Comparison of ENCODE assay signal across 1 cellular context in genomic region chr3:172512363-172512762, GRCh38.
TF ChIP-seq lines count a peak whose summit lies in the region.

No MANE protein-coding gene starts in this region.

TF ChIP-seq in K562, 482 proteins besides CTCF, POLR2A, EP300 and RAD21 (continued from another document and continues in another):
- TF ChIP-seq, protein P1, sequence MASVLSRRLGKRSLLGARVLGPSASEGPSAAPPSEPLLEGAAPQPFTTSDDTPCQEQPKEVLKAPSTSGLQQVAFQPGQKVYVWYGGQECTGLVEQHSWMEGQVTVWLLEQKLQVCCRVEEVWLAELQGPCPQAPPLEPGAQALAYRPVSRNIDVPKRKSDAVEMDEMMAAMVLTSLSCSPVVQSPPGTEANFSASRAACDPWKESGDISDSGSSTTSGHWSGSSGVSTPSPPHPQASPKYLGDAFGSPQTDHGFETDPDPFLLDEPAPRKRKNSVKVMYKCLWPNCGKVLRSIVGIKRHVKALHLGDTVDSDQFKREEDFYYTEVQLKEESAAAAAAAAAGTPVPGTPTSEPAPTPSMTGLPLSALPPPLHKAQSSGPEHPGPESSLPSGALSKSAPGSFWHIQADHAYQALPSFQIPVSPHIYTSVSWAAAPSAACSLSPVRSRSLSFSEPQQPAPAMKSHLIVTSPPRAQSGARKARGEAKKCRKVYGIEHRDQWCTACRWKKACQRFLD (CRISPR knock-in tag; IDR thresholded peaks at IDR 0.05): peak; percentile 35; the same call in 1 of the 2 replicates
- TF ChIP-seq NFXL1 (CRISPR knock-in tag; IDR thresholded peaks at IDR 0.05) (no peak), RBM25 (IDR thresholded peaks at IDR 0.05; ENCODE audit: low read depth, low read length, severe bottlenecking) (no peak), CHD4 (IDR thresholded peaks at IDR 0.05; ENCODE audit: insufficient read depth, insufficient replicate concordance, low read depth, low read length, poor library complexity, severe bottlenecking) (no peak), GABPB2 (CRISPR knock-in tag; conservative IDR thresholded peaks at IDR 0.05) (no peak), ZNF318 (IDR thresholded peaks at IDR 0.05; ENCODE audit: borderline replicate concordance in 1 of 2, low read depth in 1 of 2) (no peak), PRMT5 (CRISPR knock-in tag; IDR thresholded peaks at IDR 0.05) (no peak), MTA3 (IDR thresholded peaks at IDR 0.05; ENCODE audit: borderline replicate concordance) (peak; percentile 69; the same call in 1 of the 2 replicates), MEIS2 (IDR thresholded peaks at IDR 0.05; ENCODE audit: partially characterized antibody) (no peak), MTA1 (IDR thresholded peaks at IDR 0.05; ENCODE audit: borderline replicate concordance) (peak; percentile 80; the same call in 1 of the 2 replicates), PHB (CRISPR knock-in tag; IDR thresholded peaks at IDR 0.05) (no peak), MXD1 (CRISPR knock-in tag; IDR thresholded peaks at IDR 0.05; ENCODE audit: borderline replicate concordance, poor library complexity, severe bottlenecking) (no peak), SUPT5H (IDR thresholded peaks at IDR 0.05) (no peak), U2AF1 (optimal IDR thresholded peaks at IDR 0.05; ENCODE audit: low read depth, low read length) (no peak), GABPB1 (CRISPR knock-in tag; IDR thresholded peaks at IDR 0.05) (no peak), ZNF766 (CRISPR knock-in tag; conservative IDR thresholded peaks at IDR 0.05) (0 out of 2 replicates have a peak, but pooled peaks have one; percentile 45), SMAD3 (CRISPR knock-in tag; conservative IDR thresholded peaks at IDR 0.05) (0 out of 2 replicates have a peak, but pooled peaks have one; percentile 12), POU5F1 (IDR thresholded peaks at IDR 0.05; ENCODE audit: borderline replicate concordance, low read depth, low read length, partially characterized antibody) (no peak), HLTF (IDR thresholded peaks at IDR 0.05) (no peak), TRIM24 (IDR thresholded peaks at IDR 0.05) (peak in 1 of 2 experiments; percentile 40; a peak in 1 of 4 replicates), ZNF217 (CRISPR knock-in tag; IDR thresholded peaks at IDR 0.05) (no peak), JUND (IDR thresholded peaks at IDR 0.05; ENCODE audit: borderline replicate concordance, low read depth, low read length) (peak; percentile 17), JUND (tag; IDR thresholded peaks at IDR 0.05; ENCODE audit: borderline replicate concordance, low read depth, low read length) (peak; percentile 66; the same call in 1 of the 3 replicates), NFRKB (IDR thresholded peaks at IDR 0.05; ENCODE audit: low read depth) (no peak), MTA2 (IDR thresholded peaks at IDR 0.05; ENCODE audit: low read depth) (no peak), ZNF174 (CRISPR knock-in tag; IDR thresholded peaks at IDR 0.05) (no peak), CBX8 (IDR thresholded peaks at IDR 0.05; ENCODE audit: borderline replicate concordance, extremely low read depth, low read depth, low read length, poor library complexity, severe bottlenecking) (no peak), ELF4 (CRISPR knock-in tag; IDR thresholded peaks at IDR 0.05) (peak; percentile 39; the same call in 1 of the 2 replicates), PHB2 (IDR thresholded peaks at IDR 0.05; ENCODE audit: low read depth) (no peak), SRSF1 (IDR thresholded peaks at IDR 0.05; ENCODE audit: low read depth, low read length) (no peak), GABPA (tag; conservative IDR thresholded peaks at IDR 0.05; ENCODE audit: low read depth) (peak; percentile 55), ZNF444 (CRISPR knock-in tag; IDR thresholded peaks at IDR 0.05) (no peak), MTF1 (CRISPR knock-in tag; IDR thresholded peaks at IDR 0.05; ENCODE audit: borderline replicate concordance) (no peak), GTF2E2 (tag; IDR thresholded peaks at IDR 0.05) (peak; percentile 44; the same call in 1 of the 2 replicates), CBFB (CRISPR knock-in tag; IDR thresholded peaks at IDR 0.05) (no peak), TCF3 (CRISPR knock-in tag; IDR thresholded peaks at IDR 0.05) (peak; percentile 42; the same call in 1 of the 2 replicates), SOX6 (IDR thresholded peaks at IDR 0.05) (peak; percentile 60; the same call in 1 of the 2 replicates), ETS1 (conservative IDR thresholded peaks at IDR 0.05; ENCODE audit: control insufficient read depth, low read depth, low read length) (no peak), DPF2 (IDR thresholded peaks at IDR 0.05) (peak; percentile 73), ATF7 (IDR thresholded peaks at IDR 0.05) (peak; percentile 47; the same call in 1 of the 2 replicates), NONO (IDR thresholded peaks at IDR 0.05; ENCODE audit: low read depth in 2 of 2, low read length in 1 of 2) (no peak), ZNF445 (CRISPR knock-in tag; IDR thresholded peaks at IDR 0.05; ENCODE audit: low read depth) (no peak), ZNF584 (CRISPR knock-in tag; IDR thresholded peaks at IDR 0.05; ENCODE audit: low read depth) (peak; percentile 87), STAG1 (CRISPR knock-in tag; IDR thresholded peaks at IDR 0.05; ENCODE audit: borderline replicate concordance) (no peak), TAF7 (tag; IDR thresholded peaks at IDR 0.05) (no peak), TEAD2 (tag; IDR thresholded peaks at IDR 0.05) (no peak)
- TF ChIP-seq, protein P2, sequence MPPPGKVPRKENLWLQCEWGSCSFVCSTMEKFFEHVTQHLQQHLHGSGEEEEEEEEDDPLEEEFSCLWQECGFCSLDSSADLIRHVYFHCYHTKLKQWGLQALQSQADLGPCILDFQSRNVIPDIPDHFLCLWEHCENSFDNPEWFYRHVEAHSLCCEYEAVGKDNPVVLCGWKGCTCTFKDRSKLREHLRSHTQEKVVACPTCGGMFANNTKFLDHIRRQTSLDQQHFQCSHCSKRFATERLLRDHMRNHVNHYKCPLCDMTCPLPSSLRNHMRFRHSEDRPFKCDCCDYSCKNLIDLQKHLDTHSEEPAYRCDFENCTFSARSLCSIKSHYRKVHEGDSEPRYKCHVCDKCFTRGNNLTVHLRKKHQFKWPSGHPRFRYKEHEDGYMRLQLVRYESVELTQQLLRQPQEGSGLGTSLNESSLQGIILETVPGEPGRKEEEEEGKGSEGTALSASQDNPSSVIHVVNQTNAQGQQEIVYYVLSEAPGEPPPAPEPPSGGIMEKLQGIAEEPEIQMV (tag; conservative IDR thresholded peaks at IDR 0.05; ENCODE audit: low read depth): no peak
- TF ChIP-seq, protein P3, sequence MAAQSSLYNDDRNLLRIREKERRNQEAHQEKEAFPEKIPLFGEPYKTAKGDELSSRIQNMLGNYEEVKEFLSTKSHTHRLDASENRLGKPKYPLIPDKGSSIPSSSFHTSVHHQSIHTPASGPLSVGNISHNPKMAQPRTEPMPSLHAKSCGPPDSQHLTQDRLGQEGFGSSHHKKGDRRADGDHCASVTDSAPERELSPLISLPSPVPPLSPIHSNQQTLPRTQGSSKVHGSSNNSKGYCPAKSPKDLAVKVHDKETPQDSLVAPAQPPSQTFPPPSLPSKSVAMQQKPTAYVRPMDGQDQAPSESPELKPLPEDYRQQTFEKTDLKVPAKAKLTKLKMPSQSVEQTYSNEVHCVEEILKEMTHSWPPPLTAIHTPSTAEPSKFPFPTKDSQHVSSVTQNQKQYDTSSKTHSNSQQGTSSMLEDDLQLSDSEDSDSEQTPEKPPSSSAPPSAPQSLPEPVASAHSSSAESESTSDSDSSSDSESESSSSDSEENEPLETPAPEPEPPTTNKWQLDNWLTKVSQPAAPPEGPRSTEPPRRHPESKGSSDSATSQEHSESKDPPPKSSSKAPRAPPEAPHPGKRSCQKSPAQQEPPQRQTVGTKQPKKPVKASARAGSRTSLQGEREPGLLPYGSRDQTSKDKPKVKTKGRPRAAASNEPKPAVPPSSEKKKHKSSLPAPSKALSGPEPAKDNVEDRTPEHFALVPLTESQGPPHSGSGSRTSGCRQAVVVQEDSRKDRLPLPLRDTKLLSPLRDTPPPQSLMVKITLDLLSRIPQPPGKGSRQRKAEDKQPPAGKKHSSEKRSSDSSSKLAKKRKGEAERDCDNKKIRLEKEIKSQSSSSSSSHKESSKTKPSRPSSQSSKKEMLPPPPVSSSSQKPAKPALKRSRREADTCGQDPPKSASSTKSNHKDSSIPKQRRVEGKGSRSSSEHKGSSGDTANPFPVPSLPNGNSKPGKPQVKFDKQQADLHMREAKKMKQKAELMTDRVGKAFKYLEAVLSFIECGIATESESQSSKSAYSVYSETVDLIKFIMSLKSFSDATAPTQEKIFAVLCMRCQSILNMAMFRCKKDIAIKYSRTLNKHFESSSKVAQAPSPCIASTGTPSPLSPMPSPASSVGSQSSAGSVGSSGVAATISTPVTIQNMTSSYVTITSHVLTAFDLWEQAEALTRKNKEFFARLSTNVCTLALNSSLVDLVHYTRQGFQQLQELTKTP (IDR thresholded peaks at IDR 0.05; ENCODE audit: low read depth in 1 of 2, partially characterized antibody in 2 of 2): peak in 1 of 2 experiments; percentile 47
- TF ChIP-seq, protein P4, sequence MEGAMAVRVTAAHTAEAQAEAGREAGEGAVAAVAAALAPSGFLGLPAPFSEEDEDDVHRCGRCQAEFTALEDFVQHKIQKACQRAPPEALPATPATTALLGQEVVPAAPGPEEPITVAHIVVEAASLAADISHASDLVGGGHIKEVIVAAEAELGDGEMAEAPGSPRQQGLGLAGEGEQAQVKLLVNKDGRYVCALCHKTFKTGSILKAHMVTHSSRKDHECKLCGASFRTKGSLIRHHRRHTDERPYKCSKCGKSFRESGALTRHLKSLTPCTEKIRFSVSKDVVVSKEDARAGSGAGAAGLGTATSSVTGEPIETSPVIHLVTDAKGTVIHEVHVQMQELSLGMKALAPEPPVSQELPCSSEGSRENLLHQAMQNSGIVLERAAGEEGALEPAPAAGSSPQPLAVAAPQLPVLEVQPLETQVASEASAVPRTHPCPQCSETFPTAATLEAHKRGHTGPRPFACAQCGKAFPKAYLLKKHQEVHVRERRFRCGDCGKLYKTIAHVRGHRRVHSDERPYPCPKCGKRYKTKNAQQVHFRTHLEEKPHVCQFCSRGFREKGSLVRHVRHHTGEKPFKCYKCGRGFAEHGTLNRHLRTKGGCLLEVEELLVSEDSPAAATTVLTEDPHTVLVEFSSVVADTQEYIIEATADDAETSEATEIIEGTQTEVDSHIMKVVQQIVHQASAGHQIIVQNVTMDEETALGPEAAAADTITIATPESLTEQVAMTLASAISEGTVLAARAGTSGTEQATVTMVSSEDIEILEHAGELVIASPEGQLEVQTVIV (CRISPR knock-in tag; IDR thresholded peaks at IDR 0.05; ENCODE audit: borderline replicate concordance): no peak
